Comparison of ENCODE assay signal across 8 cellular contexts in the genomic region with DNA sequence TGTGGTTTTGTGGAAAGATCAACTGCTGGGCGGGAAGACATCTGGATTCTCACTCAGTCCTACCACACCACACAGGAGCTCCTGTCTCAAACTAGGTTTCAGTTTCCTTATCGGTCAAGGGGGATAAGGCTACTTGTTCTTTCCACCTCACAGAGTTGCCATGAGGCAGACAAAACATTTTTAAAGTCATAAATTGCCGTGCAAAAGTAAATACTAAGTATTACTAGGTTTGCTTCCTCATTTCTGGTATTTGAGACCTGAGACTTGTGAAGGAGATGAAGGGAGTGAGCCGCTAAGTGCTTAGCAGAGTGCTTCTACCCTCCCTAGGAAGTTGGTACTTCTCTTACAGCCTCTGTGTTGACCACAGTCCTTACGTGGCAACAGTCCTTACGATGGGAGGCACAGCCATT. TPM values are rescaled to one million over a fixed set of nuclear protein-coding genes. Genes with fewer than 3 reads are reported as not detected.
DNase-seq lines count a peak whose midpoint lies in the region; ATAC-seq and TF ChIP-seq lines count a peak whose summit lies in the region.

No MANE protein-coding gene starts in this region.

- no peaks in the 10 kb centered on the region for H4K20me1 ChIP-seq in SK-N-SH (ENCODE audit: insufficient read depth)

- H3K4me3 Mint-ChIP-seq in natural killer cell, result peak overlapping the region; percentile 96

- CTCF ChIA-PET in SK-N-SH (lab: Yijun Ruan, JAX), result interaction anchor here (1.1 to 4.1 kb wide), 4 partner anchors 24 to 58 kb away, joined by 3 to 15 read pairs (median 4); a partner anchor contains a TSS

- H3K4me2 ChIP-seq in SK-N-SH, result peak overlapping the region; percentile 97

- no peaks in the 10 kb centered on the region for H3K36me3 Mint-ChIP-seq in natural killer cell

- H3K27ac Mint-ChIP-seq in natural killer cell, result peak overlapping the region; percentile 97 to 98

- TF ChIP-seq EP300 in SK-N-SH (IDR thresholded peaks at IDR 0.05; ENCODE audit: borderline replicate concordance in 1 of 2, low read depth in 1 of 2, low read length in 1 of 2), result no peak

- no peaks in the 10 kb centered on the region for H3K9me3 ChIP-seq in SK-N-SH
- no peaks in the 10 kb centered on the region for H3K9me3 ChIP-seq in body of pancreas

- H3K9me2 ChIP-seq in SK-N-SH, result no peaks in the 10 kb centered on the region

- no peaks in the 10 kb centered on the region for H3K9me3 Mint-ChIP-seq in natural killer cell

- H3K36me3 ChIP-seq in SK-N-SH (replicated peaks in 1 of 2; ENCODE audit: control insufficient read depth in 1 of 2, insufficient read depth in 2 of 2, low read length in 1 of 2) (peaks cover 12 to 31% of the 10 kb centered on the region in 2 experiments), body of pancreas (replicated peaks in 1 of 2; ENCODE audit: insufficient read depth in 1 of 2, low read depth in 2 of 2) (peaks cover 3 to 10% of the 10 kb centered on the region in 2 donors)

- peak overlapping the region; percentile 74; the same call in 1 of the 2 replicates for H3K9ac ChIP-seq in SK-N-SH

- no peaks in the 10 kb centered on the region for H3K27me3 Mint-ChIP-seq in natural killer cell (ENCODE audit: low read depth in 2 of 2)

- intact Hi-C loops in natural killer cell (cut with micrococcal nuclease), result loop anchor here (5.0 kb wide), 1 partner anchor 1821 kb away; no protein-coding TSS in a partner anchor
- intact Hi-C loops in body of pancreas (cut with DNase I), result no loop called here

- peaks cover 2% of the 10 kb centered on the region for H3F3A ChIP-seq in SK-N-SH (replicated peaks; ENCODE audit: insufficient read depth)

- no peak for TF ChIP-seq CTCF in SK-N-SH (IDR thresholded peaks at IDR 0.05)
- no peak for TF ChIP-seq CTCF in choroid plexus epithelial cell (conservative IDR thresholded peaks at IDR 0.05; ENCODE audit: low read depth, low read length)
- no peak for TF ChIP-seq CTCF in natural killer cell (IDR thresholded peaks at IDR 0.05)
- TF ChIP-seq CTCF in body of pancreas (IDR thresholded peaks at IDR 0.05), result no peak

- H3K27me3 ChIP-seq in SK-N-SH (ENCODE audit: insufficient read depth) (no peaks in the 10 kb centered on the region), body of pancreas (no peaks in the 10 kb centered on the region)

- H3K4me1 Mint-ChIP-seq in natural killer cell, result peaks cover 20 to 24% of the 10 kb centered on the region in 2 donors

- TF ChIP-seq RAD21 in SK-N-SH (IDR thresholded peaks at IDR 0.05; ENCODE audit: low read length), result no peak

- H3K4me3 ChIP-seq in SK-N-SH (ENCODE audit: low read depth in 2 of 2, low read length in 1 of 2), result peak overlapping the region; percentile 62 to 95
- peak overlapping the region; percentile 85 for H3K4me3 ChIP-seq in choroid plexus epithelial cell (ENCODE audit: low read depth, low read length)
- no peak overlapping the region for H3K4me3 ChIP-seq in body of pancreas

- H3K27ac ChIP-seq in SK-N-SH (ENCODE audit: low read depth in 2 of 2, low read length in 1 of 2), result no peak overlapping the region
- H3K27ac ChIP-seq in body of pancreas, result peak overlapping the region in 2 of 4 donors; percentile 89 to 90

- 85% methylated on average over 6 of the region's 6 CpGs for WGBS in SK-N-SH (ENCODE audit: low lambda C conversion rate)
- WGBS in body of pancreas, 2 donors, result 60 to 70% methylated on average over 6 of the region's 6 CpGs

- POLR2A ChIA-PET in SK-N-SH (lab: Yijun Ruan, JAX), result interaction anchor here (0.9 to 1.1 kb wide), 2 partner anchors 26 to 231 kb away, joined by 3 to 4 read pairs; no protein-coding TSS in a partner anchor

- no peak overlapping the region for H2AFZ ChIP-seq in SK-N-SH (ENCODE audit: low read depth)

- DNase-seq in SK-N-SH (no peak), NOMO-1 (lab: John Stamatoyannopoulos, UW; ENCODE audit: unreplicated experiment in 2 of 2) (peak; percentile 49 to 63), choroid plexus epithelial cell (ENCODE audit: low read depth) (peak; percentile 32), natural killer cell (no peak), body of pancreas (no peak), hypothalamus (lab: John Stamatoyannopoulos, UW) (no peak)

- H3K4me1 ChIP-seq in SK-N-SH (ENCODE audit: control insufficient read depth in 1 of 2, insufficient read depth in 2 of 2, low read depth in 1 of 2, low read length in 1 of 2) (peaks cover 8 to 9% of the 10 kb centered on the region in 2 experiments; a peak in 2 of 4 replicates), body of pancreas (peaks cover 19% of the 10 kb centered on the region)

- no peak for TF ChIP-seq POLR2A in body of pancreas (IDR thresholded peaks at IDR 0.05)

- H3K79me2 ChIP-seq in SK-N-SH (ENCODE audit: insufficient read depth), result peaks cover 20% of the 10 kb centered on the region; the same call in 1 of the 2 replicates

- no peak for ATAC-seq in SK-N-SH treated with all-trans-retinoic acid at 6 μM for 48 hours
- peak; percentile 29 for ATAC-seq in HG02623 (IDR thresholded peaks at IDR 0.05; ENCODE audit: unreplicated experiment)
- peak in 1 of 3 donors; percentile 7 for ATAC-seq in natural killer cell
- no peak for ATAC-seq in body of pancreas

TF ChIP-seq in SK-N-SH, 30 proteins besides CTCF, POLR2A, EP300 and RAD21:
- TF ChIP-seq EZH2phosphoT487 (IDR thresholded peaks at IDR 0.05; ENCODE audit: borderline replicate concordance, low read depth) (no peak), MXI1 (IDR thresholded peaks at IDR 0.05; ENCODE audit: low read depth, low read length) (no peak)
- TF ChIP-seq, protein P1, sequence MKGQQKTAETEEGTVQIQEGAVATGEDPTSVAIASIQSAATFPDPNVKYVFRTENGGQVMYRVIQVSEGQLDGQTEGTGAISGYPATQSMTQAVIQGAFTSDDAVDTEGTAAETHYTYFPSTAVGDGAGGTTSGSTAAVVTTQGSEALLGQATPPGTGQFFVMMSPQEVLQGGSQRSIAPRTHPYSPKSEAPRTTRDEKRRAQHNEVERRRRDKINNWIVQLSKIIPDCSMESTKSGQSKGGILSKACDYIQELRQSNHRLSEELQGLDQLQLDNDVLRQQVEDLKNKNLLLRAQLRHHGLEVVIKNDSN (IDR thresholded peaks at IDR 0.05; ENCODE audit: borderline replicate concordance, low read depth), result no peak

TF ChIP-seq in SK-N-SH treated with all-trans-retinoic acid at 6 μM for 48 hours, 23 proteins besides CTCF, POLR2A, EP300 and RAD21:
- TF ChIP-seq ARNTL (CRISPR knock-in tag; IDR thresholded peaks at IDR 0.05; ENCODE audit: borderline replicate concordance, low read depth) (no peak), ZC3H10 (CRISPR knock-in tag; IDR thresholded peaks at IDR 0.05) (no peak), BACH2 (CRISPR knock-in tag; IDR thresholded peaks at IDR 0.05; ENCODE audit: borderline replicate concordance) (no peak), ZFP30 (CRISPR knock-in tag; IDR thresholded peaks at IDR 0.05) (no peak)

RNA-seq across cellular contexts. Expression of a gene that starts 1.5 kb away (rescaled TPM):
- polyA plus RNA-seq in SK-N-SH (2012; rRNA removed), result 53.2 and 67.8 TPM in 2 replicates
- 66.9 and 72.0 TPM in 2 replicates for polyA plus RNA-seq in SK-N-SH (2012; cell fraction: cytosol; rRNA removed)
- polyA plus RNA-seq in SK-N-SH (2012; cell fraction: nucleus; rRNA removed), result 33.7 and 42.9 TPM in 2 replicates
- 10 to 100 TPM; 68.2 to 76.1 (median 71.6) TPM for total RNA-seq in natural killer cell
- 10 to 100 TPM; 28.0 to 28.8 TPM for total RNA-seq in body of pancreas

RNA-seq across cellular contexts. Expression of a gene that starts 36.0 kb away (rescaled TPM):
- 5.9 and 7.5 TPM in 2 replicates for polyA plus RNA-seq in SK-N-SH (2012; rRNA removed)
- 9.2 and 10.1 TPM in 2 replicates for polyA plus RNA-seq in SK-N-SH (2012; cell fraction: cytosol; rRNA removed)
- polyA plus RNA-seq in SK-N-SH (2012; cell fraction: nucleus; rRNA removed), result 8.5 and 12.6 TPM in 2 replicates
- total RNA-seq in natural killer cell, result 10 to 100 TPM; 44.8 to 63.3 (median 51.1) TPM
- total RNA-seq in body of pancreas, result 10 to 100 TPM in 1 of 2 donors, 1 to 10 TPM in 1; 8.8 to 19.8 TPM

Comparison
In these comparisons a context has a peak if more than half of its experiments do, and no peak if none do; other contexts are left out.
1. DNase-seq: peak in NOMO-1 (2 of 2) and choroid plexus epithelial cell (single experiment); none in SK-N-SH (single experiment), natural killer cell (single experiment), body of pancreas (0 of 4) and hypothalamus (0 of 51).
2. H3K4me3 ChIP-seq: peak in SK-N-SH (2 of 2) and choroid plexus epithelial cell (single experiment); none in body of pancreas (0 of 2).